In the genomic region with DNA sequence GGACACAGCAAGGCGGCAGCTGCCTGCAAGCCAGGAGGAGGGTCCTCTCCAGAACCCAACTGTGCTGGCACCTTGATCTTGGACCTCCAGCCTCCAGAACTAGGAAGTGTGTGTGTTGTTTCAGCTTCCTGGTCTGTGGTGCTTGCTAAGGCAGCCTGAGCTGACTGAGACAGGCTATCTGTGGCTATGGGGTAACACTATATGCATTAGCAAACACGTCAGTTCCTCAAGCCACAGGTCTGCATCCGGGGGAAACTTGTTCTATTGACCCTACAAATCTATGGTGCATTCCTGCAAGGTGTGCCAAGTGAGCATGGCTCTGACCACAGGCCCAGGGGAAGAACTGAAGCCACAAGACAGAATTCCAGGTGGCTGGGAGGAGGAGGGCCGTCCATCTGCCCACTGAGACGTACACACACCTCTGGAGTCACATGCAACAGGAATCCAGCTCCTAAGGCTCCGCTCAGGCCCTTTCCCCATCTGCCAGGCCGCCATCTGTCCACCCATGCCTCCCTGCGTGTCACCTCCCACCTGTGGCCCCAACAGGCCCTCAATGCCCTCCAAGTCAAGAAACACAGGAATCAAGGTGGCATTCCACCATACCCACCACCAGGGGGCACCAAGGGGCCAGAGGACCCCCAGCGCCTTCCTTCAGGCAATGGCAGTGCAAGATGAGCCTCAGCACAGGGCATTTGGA, we compare ENCODE assay signal across 8 cellular contexts.
DNase-seq lines count a peak whose midpoint lies in the region; ATAC-seq lines count a peak whose summit lies in the region.

No MANE protein-coding gene starts in this region.

- DNase-seq in NCI-H2081 (lab: John Stamatoyannopoulos, UW), result peak; percentile 59 to 71
- DNase-seq in NCI-H2081 treated with DMSO at 0.1 percent for 48 hours (lab: John Stamatoyannopoulos, UW), result no peak
- peak; percentile 64 for DNase-seq in LoVo (ENCODE audit: low spot score)
- DNase-seq in SW 1271 (lab: John Stamatoyannopoulos, UW), result peak; percentile 39 to 58
- peak; percentile 55 for DNase-seq in amniotic epithelial cell (ENCODE audit: low read depth)
- DNase-seq in hepatic stellate cell (ENCODE audit: low spot score), result peak; percentile 63
- peak; percentile 28 to 50 for DNase-seq in stimulated activated CD4-positive, alpha-beta T cell treated with anti-CD3 and anti-CD28 coated beads, Interleukin-12 subunit alpha, Interleukin-12 subunit beta, amount 100 ng/mL, for 24 hours (ENCODE audit: low read depth in 2 of 2)

- ATAC-seq in HG02840 (IDR thresholded peaks at IDR 0.05; ENCODE audit: low FRiP score, unreplicated experiment), result no peak
